Comparison of ENCODE assay signal across 16 cellular contexts in the genomic region with DNA sequence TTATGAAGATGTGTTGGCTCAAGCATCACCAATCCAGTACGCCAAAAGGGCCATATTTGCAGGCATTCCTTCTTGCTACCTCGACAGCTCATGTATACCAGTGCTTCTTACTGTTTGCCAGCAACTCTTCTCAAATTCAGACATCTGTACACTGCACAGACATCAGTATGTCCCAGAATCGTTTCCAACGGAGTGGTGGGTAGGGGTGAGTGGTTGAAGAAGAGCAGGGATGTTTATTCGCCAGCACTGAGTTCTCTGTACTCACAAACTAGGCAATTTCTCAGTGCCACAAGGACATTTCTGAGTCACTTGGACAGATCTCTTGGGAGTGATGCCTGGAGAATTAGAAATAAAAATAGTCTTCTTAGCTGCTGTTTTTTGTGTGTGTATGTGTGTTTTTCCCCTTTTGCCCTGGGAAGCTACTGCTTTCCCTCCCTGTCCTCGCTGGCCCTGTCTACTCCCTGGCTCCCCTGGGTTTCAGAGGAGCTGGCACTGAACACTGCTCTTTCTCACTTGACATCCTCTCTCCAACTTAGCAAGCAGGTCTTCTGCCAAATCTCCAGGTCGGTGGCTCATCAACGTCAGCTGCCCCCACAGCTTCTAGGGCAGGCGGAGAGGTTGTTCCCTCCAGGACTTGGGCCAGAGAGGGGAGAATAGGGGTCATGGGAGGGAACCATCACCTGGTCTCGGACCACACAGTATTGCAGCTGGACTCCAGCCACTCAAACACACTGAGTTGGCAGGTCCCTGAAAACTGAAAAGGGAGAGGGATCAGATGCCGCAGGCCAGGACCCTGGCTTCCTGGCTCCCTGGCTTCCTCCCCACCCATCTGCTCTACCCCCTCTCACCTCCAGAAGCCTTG.
A peak's percentile ranks its signal among the peaks of the same experiment; 100 is the strongest.
DNase-seq lines count a peak whose midpoint lies in the region; ATAC-seq and TF ChIP-seq lines count a peak whose summit lies in the region.
"Had no signal": no experiment of that assay in that cellular context is flagged by ENCODE, and none has a peak within 500 bp of the region (broad histone marks: within the 10 kb centered on the region; RNA-seq: fewer than 3 reads in every experiment).

No MANE protein-coding gene starts in this region.

- no peaks in the 10 kb centered on the region for H3K79me1 ChIP-seq in neuronal stem cell (ENCODE audit: low read depth, low read length)

- peak overlapping the region; percentile 39 for H3K18ac ChIP-seq in neuronal stem cell (ENCODE audit: low read length)

- no peak overlapping the region for H3K9ac ChIP-seq in neuronal stem cell (ENCODE audit: low read depth, low read length, poor library complexity)
- H3K9ac ChIP-seq: parathyroid adenoma had no signal

- TF ChIP-seq POLR2A in body of pancreas (IDR thresholded peaks at IDR 0.05) (no peak), heart left ventricle (IDR thresholded peaks at IDR 0.05) (no peak), transverse colon (IDR thresholded peaks at IDR 0.05) (no peak)

- no peak overlapping the region for H2BK5ac ChIP-seq in neuronal stem cell (ENCODE audit: low read length)

- no peaks in the 10 kb centered on the region for H3K4me1 ChIP-seq in body of pancreas
- H3K4me1 ChIP-seq in heart left ventricle: peaks cover 5 to 16% (median 9%) of the 10 kb centered on the region in 12 donors
- H3K4me1 ChIP-seq in neuronal stem cell (ENCODE audit: control insufficient read depth in 2 of 2, insufficient read depth in 1 of 2, low read depth in 1 of 2, low read length in 2 of 2): peaks cover 12 to 24% of the 10 kb centered on the region in 2 donors
- H3K4me1 ChIP-seq in transverse colon: peaks cover 0 to 19% (median 12%) of the 10 kb centered on the region in 4 donors
- H3K4me1 ChIP-seq: parathyroid adenoma had no signal

- H4K8ac ChIP-seq in neuronal stem cell (ENCODE audit: low read depth, low read length): no peak overlapping the region

- H2AFZ ChIP-seq in neuronal stem cell (ENCODE audit: low read length): no peak overlapping the region
- H2AFZ ChIP-seq: hepatocyte, parathyroid adenoma had no signal

- 63 to 75% methylated on average over 10 to 11 of the region's 11 CpGs for WGBS in body of pancreas, 2 donors
- WGBS in heart left ventricle, 4 donors: 28 to 36% (median 29%) methylated on average over 10 to 11 of the region's 11 CpGs
- WGBS in neuronal stem cell (ENCODE audit: extremely low coverage in 2 of 2, insufficient read length in 2 of 2, insufficient replicate concordance in 1 of 2), 2 donors: no CpG with 5 or more reads among the region's 11 CpGs
- WGBS in transverse colon (ENCODE audit: low coverage in 1 of 2), 2 donors: 63 to 71% methylated on average over 2 to 11 of the region's 11 CpGs

- H2BK120ac ChIP-seq in neuronal stem cell (ENCODE audit: low read depth, low read length): peak overlapping the region; percentile 6

- ATAC-seq in body of pancreas: peak; percentile 12
- ATAC-seq in heart left ventricle: peak; percentile 63 to 85 (median 83)
- ATAC-seq in HG03571 (IDR thresholded peaks at IDR 0.05; ENCODE audit: unreplicated experiment): no peak
- no peak for ATAC-seq in HG02798 (IDR thresholded peaks at IDR 0.05; ENCODE audit: poor library complexity, unreplicated experiment)
- ATAC-seq: activated CD8-positive, alpha-beta T cell treated with anti-CD3 and anti-CD28 coated beads, Interleukin-2, amount 10 ng/mL, durations not matched to agents 7 days and 5 days; esophagus mucosa had no signal

- no peak overlapping the region for H3K23ac ChIP-seq in neuronal stem cell (ENCODE audit: low read depth, low read length, poor library complexity)

- H3K9me3 ChIP-seq in body of pancreas: no peaks in the 10 kb centered on the region
- H3K9me3 ChIP-seq in heart left ventricle: no peaks in the 10 kb centered on the region
- no peaks in the 10 kb centered on the region for H3K9me3 ChIP-seq in neuronal stem cell (replicated peaks in 1 of 2; ENCODE audit: control insufficient read depth in 2 of 2, insufficient read depth in 1 of 2, low read depth in 1 of 2, low read length in 2 of 2)
- no peaks in the 10 kb centered on the region for H3K9me3 ChIP-seq in transverse colon

- DNase-seq in body of pancreas (peak in 1 of 4 donors; percentile 15), heart left ventricle (peak in 4 of 5 donors; percentile 32 to 71 (median 50)), neuronal stem cell (ENCODE audit: low spot score) (no peak), transverse colon (no peak), NCI-H1436 treated with DMSO at 0.1 percent for 48 hours (lab: John Stamatoyannopoulos, UW) (no peak)
- DNase-seq: activated CD8-positive, alpha-beta T cell treated with anti-CD3 and anti-CD28 coated beads, Interleukin-2, amount 10 ng/mL, durations not matched to agents 7 days and 5 days; AML-193; Calu3; NCI-H1092; RPMI8226; stimulated activated naive CD4-positive, alpha-beta T cell had no signal

- in situ Hi-C loops in transverse colon (cut with MboI; ENCODE audit: low pct_ligation_motif_present in 1 of 4, low pct_unique_long_range_greater_than_20kb in 1 of 4, low sequenced_read_pairs in 3 of 4): no loop called here

- H3K4ac ChIP-seq in neuronal stem cell (ENCODE audit: low read length): no peak overlapping the region

- H3K14ac ChIP-seq in neuronal stem cell (ENCODE audit: low read length): no peak overlapping the region

- no peak overlapping the region for H3K4me2 ChIP-seq in neuronal stem cell (ENCODE audit: insufficient read depth, low read length, poor library complexity, severe bottlenecking)
- H3K4me2 ChIP-seq: hepatocyte had no signal

- H3K36me3 ChIP-seq in body of pancreas (replicated peaks in 1 of 2; ENCODE audit: insufficient read depth in 1 of 2, low read depth in 2 of 2): no peaks in the 10 kb centered on the region
- no peaks in the 10 kb centered on the region for H3K36me3 ChIP-seq in heart left ventricle
- no peaks in the 10 kb centered on the region for H3K36me3 ChIP-seq in neuronal stem cell (replicated peaks in 1 of 2; ENCODE audit: control insufficient read depth in 2 of 2, insufficient read depth in 2 of 2, low read length in 2 of 2)
- no peaks in the 10 kb centered on the region for H3K36me3 ChIP-seq in transverse colon

- H3K27ac ChIP-seq in body of pancreas (no peak overlapping the region), heart left ventricle (peak overlapping the region in 10 of 12 donors; percentile 9 to 81 (median 32)), neuronal stem cell (replicated peaks; ENCODE audit: low read length) (no peak overlapping the region), transverse colon (peak overlapping the region; percentile 41 to 83 (median 76))
- H3K27ac ChIP-seq: hepatocyte, parathyroid adenoma had no signal

- TF ChIP-seq CTCF in body of pancreas (IDR thresholded peaks at IDR 0.05) (no peak), heart left ventricle (IDR thresholded peaks at IDR 0.05) (no peak), transverse colon (IDR thresholded peaks at IDR 0.05) (no peak)

- peak overlapping the region; percentile 23 for H2BK15ac ChIP-seq in neuronal stem cell (ENCODE audit: low read length)

- no peak overlapping the region for H2BK12ac ChIP-seq in neuronal stem cell (ENCODE audit: low read length)

- intact Hi-C loops in body of pancreas (cut with DNase I) (no loop called here), heart left ventricle (cut with DNase I) (no loop called here), transverse colon (cut with DNase I; ENCODE audit: low total_unique reads) (no loop called here)

- H3K4me3 ChIP-seq in body of pancreas (no peak overlapping the region), heart left ventricle (no peak overlapping the region), neuronal stem cell (ENCODE audit: low read length in 2 of 2) (no peak overlapping the region), transverse colon (no peak overlapping the region)
- H3K4me3 ChIP-seq: hepatocyte had no signal

- H3K27me3 ChIP-seq in body of pancreas (no peaks in the 10 kb centered on the region), heart left ventricle (no peaks in the 10 kb centered on the region), neuronal stem cell (ENCODE audit: control insufficient read depth in 3 of 3, insufficient read depth in 3 of 3, low read depth in 1 of 3, low read length in 3 of 3) (no peaks in the 10 kb centered on the region), transverse colon (peaks cover 4% of the 10 kb centered on the region)
- H3K27me3 ChIP-seq: hepatocyte had no signal

- no peak overlapping the region for H4K91ac ChIP-seq in neuronal stem cell (ENCODE audit: low read depth, low read length, poor library complexity)

- H2AK5ac ChIP-seq in neuronal stem cell (ENCODE audit: low read depth, low read length): no peak overlapping the region

- TF ChIP-seq EP300 in transverse colon (IDR thresholded peaks at IDR 0.05; ENCODE audit: low read depth): peak; percentile 40

Comparison
In these comparisons a context has a peak if more than half of its experiments do, and no peak if none do; other contexts are left out.
1. ATAC-seq: peak in body of pancreas (single experiment) and heart left ventricle (4 of 4); none in HG03571 (single experiment) and HG02798 (single experiment).
2. DNase-seq: peak in heart left ventricle (4 of 5); none in neuronal stem cell (single experiment), transverse colon (single experiment) and NCI-H1436 treated with DMSO at 0.1 percent for 48 hours (single experiment).
3. H3K27ac ChIP-seq: peak in heart left ventricle (10 of 12) and transverse colon (4 of 4); none in body of pancreas (0 of 4) and neuronal stem cell (single experiment).